ENCODE assay signal across 1 cellular context in the genomic region with DNA sequence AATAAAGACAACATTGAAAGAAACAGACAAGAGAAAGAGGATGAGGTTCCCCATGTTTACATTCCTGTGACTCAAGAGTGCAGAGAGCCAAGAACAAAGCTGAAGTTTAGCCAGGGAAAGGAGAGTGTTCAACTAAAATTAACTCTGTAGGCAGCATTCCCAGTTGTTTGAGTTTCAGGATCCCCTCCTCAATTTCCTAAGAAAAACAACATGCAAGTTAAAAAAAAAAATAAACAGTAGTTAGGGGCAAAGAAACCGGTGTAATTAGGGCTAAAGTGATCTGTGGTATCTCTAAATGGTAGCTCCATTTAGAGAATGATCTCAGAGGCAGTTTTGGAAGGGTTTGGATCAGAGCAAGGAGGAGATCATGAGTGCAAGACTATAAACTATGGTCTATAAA.
TF ChIP-seq lines count a peak whose summit lies in the region.

No MANE protein-coding gene starts in this region.

TF ChIP-seq in IMR-90, 13 proteins besides CTCF, POLR2A, EP300 and RAD21:
- TF ChIP-seq, protein P1, sequence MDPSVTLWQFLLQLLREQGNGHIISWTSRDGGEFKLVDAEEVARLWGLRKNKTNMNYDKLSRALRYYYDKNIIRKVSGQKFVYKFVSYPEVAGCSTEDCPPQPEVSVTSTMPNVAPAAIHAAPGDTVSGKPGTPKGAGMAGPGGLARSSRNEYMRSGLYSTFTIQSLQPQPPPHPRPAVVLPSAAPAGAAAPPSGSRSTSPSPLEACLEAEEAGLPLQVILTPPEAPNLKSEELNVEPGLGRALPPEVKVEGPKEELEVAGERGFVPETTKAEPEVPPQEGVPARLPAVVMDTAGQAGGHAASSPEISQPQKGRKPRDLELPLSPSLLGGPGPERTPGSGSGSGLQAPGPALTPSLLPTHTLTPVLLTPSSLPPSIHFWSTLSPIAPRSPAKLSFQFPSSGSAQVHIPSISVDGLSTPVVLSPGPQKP (IDR thresholded peaks at IDR 0.05; ENCODE audit: borderline replicate concordance, low read depth, low read length) = no peak
- TF ChIP-seq BHLHE40 (IDR thresholded peaks at IDR 0.05; ENCODE audit: low read depth, low read length) (no peak), SMC3 (IDR thresholded peaks at IDR 0.05; ENCODE audit: low read depth, low read length) (no peak), CHD1 (IDR thresholded peaks at IDR 0.05; ENCODE audit: low read depth, low read length) (no peak), RCOR1 (IDR thresholded peaks at IDR 0.05; ENCODE audit: insufficient replicate concordance, low read length) (no peak), CEBPB (IDR thresholded peaks at IDR 0.05; ENCODE audit: low read depth, low read length) (no peak), RFX5 (IDR thresholded peaks at IDR 0.05; ENCODE audit: low read depth, low read length) (no peak), MAFK (IDR thresholded peaks at IDR 0.05; ENCODE audit: low read depth, low read length) (no peak), MXI1 (IDR thresholded peaks at IDR 0.05; ENCODE audit: borderline replicate concordance, low read depth, low read length) (no peak)
- TF ChIP-seq, protein P2, sequence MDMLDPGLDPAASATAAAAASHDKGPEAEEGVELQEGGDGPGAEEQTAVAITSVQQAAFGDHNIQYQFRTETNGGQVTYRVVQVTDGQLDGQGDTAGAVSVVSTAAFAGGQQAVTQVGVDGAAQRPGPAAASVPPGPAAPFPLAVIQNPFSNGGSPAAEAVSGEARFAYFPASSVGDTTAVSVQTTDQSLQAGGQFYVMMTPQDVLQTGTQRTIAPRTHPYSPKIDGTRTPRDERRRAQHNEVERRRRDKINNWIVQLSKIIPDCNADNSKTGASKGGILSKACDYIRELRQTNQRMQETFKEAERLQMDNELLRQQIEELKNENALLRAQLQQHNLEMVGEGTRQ (IDR thresholded peaks at IDR 0.05; ENCODE audit: low read depth, low read length) = no peak
TF ChIP-seq in IMR-90: peak in this region for 0.
